Comparison of ENCODE assay signal across 2 cellular contexts in the genomic region with DNA sequence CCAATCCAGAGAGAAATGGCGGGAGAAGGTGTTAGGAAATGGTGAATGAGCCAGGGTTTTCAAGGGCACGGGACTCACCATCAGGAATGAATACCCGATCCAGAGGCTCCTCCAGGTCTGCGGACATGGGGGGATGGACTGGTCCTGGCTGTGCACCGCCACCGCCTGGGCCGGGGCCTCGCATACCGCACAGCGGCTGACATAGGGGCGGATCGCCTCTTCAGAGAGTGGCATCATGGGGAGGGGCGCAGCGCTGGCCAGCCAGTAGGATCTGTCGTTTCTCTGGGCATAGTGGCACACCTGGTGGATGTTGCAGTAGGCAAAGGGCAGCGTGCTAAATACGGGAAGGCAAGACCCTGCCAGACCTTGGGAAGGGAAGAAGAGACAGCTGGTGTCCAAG.
TF ChIP-seq lines count a peak whose summit lies in the region.

No MANE protein-coding gene starts in this region.

TF ChIP-seq in GM12878, 131 proteins besides CTCF, POLR2A, EP300 and RAD21:
- TF ChIP-seq, protein P1, sequence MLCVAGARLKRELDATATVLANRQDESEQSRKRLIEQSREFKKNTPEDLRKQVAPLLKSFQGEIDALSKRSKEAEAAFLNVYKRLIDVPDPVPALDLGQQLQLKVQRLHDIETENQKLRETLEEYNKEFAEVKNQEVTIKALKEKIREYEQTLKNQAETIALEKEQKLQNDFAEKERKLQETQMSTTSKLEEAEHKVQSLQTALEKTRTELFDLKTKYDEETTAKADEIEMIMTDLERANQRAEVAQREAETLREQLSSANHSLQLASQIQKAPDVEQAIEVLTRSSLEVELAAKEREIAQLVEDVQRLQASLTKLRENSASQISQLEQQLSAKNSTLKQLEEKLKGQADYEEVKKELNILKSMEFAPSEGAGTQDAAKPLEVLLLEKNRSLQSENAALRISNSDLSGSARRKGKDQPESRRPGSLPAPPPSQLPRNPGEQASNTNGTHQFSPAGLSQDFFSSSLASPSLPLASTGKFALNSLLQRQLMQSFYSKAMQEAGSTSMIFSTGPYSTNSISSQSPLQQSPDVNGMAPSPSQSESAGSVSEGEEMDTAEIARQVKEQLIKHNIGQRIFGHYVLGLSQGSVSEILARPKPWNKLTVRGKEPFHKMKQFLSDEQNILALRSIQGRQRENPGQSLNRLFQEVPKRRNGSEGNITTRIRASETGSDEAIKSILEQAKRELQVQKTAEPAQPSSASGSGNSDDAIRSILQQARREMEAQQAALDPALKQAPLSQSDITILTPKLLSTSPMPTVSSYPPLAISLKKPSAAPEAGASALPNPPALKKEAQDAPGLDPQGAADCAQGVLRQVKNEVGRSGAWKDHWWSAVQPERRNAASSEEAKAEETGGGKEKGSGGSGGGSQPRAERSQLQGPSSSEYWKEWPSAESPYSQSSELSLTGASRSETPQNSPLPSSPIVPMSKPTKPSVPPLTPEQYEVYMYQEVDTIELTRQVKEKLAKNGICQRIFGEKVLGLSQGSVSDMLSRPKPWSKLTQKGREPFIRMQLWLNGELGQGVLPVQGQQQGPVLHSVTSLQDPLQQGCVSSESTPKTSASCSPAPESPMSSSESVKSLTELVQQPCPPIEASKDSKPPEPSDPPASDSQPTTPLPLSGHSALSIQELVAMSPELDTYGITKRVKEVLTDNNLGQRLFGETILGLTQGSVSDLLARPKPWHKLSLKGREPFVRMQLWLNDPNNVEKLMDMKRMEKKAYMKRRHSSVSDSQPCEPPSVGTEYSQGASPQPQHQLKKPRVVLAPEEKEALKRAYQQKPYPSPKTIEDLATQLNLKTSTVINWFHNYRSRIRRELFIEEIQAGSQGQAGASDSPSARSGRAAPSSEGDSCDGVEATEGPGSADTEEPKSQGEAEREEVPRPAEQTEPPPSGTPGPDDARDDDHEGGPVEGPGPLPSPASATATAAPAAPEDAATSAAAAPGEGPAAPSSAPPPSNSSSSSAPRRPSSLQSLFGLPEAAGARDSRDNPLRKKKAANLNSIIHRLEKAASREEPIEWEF (IDR thresholded peaks at IDR 0.05; ENCODE audit: insufficient replicate concordance, low read depth, low read length): no peak
- TF ChIP-seq BHLHE40 (IDR thresholded peaks at IDR 0.05; ENCODE audit: borderline replicate concordance in 1 of 2, low read depth in 2 of 2, low read length in 1 of 2) (no peak), STAT3 (IDR thresholded peaks at IDR 0.05; ENCODE audit: low read depth, low read length) (no peak), ZNF274 (IDR thresholded peaks at IDR 0.05; ENCODE audit: insufficient read depth, insufficient read length) (no peak), EGR1 (IDR thresholded peaks at IDR 0.05; ENCODE audit: borderline replicate concordance in 1 of 2, low read depth in 2 of 2, low read length in 2 of 2) (no peak), IKZF2 (IDR thresholded peaks at IDR 0.05) (no peak), HDGF (IDR thresholded peaks at IDR 0.05) (no peak), CBX3 (IDR thresholded peaks at IDR 0.05; ENCODE audit: borderline replicate concordance, low read depth) (no peak), GATAD2B (conservative IDR thresholded peaks at IDR 0.05; ENCODE audit: low read depth) (no peak), SREBF2 (IDR thresholded peaks at IDR 0.05; ENCODE audit: low read length) (no peak)
- TF ChIP-seq, protein P2, sequence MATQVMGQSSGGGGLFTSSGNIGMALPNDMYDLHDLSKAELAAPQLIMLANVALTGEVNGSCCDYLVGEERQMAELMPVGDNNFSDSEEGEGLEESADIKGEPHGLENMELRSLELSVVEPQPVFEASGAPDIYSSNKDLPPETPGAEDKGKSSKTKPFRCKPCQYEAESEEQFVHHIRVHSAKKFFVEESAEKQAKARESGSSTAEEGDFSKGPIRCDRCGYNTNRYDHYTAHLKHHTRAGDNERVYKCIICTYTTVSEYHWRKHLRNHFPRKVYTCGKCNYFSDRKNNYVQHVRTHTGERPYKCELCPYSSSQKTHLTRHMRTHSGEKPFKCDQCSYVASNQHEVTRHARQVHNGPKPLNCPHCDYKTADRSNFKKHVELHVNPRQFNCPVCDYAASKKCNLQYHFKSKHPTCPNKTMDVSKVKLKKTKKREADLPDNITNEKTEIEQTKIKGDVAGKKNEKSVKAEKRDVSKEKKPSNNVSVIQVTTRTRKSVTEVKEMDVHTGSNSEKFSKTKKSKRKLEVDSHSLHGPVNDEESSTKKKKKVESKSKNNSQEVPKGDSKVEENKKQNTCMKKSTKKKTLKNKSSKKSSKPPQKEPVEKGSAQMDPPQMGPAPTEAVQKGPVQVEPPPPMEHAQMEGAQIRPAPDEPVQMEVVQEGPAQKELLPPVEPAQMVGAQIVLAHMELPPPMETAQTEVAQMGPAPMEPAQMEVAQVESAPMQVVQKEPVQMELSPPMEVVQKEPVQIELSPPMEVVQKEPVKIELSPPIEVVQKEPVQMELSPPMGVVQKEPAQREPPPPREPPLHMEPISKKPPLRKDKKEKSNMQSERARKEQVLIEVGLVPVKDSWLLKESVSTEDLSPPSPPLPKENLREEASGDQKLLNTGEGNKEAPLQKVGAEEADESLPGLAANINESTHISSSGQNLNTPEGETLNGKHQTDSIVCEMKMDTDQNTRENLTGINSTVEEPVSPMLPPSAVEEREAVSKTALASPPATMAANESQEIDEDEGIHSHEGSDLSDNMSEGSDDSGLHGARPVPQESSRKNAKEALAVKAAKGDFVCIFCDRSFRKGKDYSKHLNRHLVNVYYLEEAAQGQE (IDR thresholded peaks at IDR 0.05; ENCODE audit: low read depth, low read length): no peak
- TF ChIP-seq, protein P3, sequence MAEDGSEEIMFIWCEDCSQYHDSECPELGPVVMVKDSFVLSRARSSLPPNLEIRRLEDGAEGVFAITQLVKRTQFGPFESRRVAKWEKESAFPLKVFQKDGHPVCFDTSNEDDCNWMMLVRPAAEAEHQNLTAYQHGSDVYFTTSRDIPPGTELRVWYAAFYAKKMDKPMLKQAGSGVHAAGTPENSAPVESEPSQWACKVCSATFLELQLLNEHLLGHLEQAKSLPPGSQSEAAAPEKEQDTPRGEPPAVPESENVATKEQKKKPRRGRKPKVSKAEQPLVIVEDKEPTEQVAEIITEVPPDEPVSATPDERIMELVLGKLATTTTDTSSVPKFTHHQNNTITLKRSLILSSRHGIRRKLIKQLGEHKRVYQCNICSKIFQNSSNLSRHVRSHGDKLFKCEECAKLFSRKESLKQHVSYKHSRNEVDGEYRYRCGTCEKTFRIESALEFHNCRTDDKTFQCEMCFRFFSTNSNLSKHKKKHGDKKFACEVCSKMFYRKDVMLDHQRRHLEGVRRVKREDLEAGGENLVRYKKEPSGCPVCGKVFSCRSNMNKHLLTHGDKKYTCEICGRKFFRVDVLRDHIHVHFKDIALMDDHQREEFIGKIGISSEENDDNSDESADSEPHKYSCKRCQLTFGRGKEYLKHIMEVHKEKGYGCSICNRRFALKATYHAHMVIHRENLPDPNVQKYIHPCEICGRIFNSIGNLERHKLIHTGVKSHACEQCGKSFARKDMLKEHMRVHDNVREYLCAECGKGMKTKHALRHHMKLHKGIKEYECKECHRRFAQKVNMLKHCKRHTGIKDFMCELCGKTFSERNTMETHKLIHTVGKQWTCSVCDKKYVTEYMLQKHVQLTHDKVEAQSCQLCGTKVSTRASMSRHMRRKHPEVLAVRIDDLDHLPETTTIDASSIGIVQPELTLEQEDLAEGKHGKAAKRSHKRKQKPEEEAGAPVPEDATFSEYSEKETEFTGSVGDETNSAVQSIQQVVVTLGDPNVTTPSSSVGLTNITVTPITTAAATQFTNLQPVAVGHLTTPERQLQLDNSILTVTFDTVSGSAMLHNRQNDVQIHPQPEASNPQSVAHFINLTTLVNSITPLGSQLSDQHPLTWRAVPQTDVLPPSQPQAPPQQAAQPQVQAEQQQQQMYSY (CRISPR knock-in tag; IDR thresholded peaks at IDR 0.05): no peak

TF ChIP-seq in H1, 55 proteins besides CTCF, POLR2A, EP300 and RAD21:
- TF ChIP-seq, protein P4, sequence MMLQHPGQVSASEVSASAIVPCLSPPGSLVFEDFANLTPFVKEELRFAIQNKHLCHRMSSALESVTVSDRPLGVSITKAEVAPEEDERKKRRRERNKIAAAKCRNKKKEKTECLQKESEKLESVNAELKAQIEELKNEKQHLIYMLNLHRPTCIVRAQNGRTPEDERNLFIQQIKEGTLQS (IDR thresholded peaks at IDR 0.05; ENCODE audit: insufficient read depth, low read depth, low read length): no peak
- TF ChIP-seq, protein P5, sequence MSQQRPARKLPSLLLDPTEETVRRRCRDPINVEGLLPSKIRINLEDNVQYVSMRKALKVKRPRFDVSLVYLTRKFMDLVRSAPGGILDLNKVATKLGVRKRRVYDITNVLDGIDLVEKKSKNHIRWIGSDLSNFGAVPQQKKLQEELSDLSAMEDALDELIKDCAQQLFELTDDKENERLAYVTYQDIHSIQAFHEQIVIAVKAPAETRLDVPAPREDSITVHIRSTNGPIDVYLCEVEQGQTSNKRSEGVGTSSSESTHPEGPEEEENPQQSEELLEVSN (IDR thresholded peaks at IDR 0.05): peak; percentile 13; the same call in 1 of the 2 replicates
TF ChIP-seq in H1: peak in this region for 1.
